In the genomic region with DNA sequence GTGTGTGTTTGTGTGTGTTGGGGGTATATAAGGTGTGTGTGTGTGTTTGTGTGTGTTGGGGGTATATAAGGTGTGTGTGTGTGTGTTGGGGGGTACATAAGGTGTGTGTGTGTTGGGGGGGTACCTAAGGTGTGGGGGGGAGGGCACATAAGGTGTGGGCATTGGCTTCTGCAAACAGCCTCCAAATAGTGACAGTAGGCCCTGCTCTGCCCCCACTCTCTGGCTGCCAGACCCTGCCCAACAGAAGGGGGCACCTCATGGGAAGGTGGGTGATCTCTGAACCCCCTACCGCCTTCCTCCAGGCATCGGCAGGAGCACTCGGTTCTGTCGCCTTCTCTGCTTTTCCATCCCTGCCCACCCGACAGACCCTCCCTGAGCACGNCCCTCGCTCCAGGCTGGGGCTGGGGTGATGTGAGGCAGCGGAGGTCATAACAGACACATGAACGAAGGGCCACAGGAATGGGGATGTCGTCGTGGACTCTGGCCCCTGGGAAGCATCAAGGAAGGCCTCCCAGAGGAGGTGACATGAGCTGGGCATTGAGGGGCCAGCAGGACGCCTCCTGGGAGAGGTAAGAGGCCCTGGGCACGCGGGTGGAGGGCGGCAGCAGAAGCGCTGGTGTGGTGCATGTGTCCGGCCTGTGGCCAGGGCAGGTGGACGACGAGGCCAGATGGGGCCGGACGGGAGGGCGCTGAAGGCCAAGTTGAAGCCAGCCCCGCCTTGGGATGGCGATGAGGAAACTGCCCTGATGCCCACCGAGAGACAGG, we compare ENCODE assay signal across 8 cellular contexts. TPM values are rescaled to one million over a fixed set of nuclear protein-coding genes. Genes with fewer than 3 reads are reported as not detected.
DNase-seq lines count a peak whose midpoint lies in the region; ATAC-seq, FAIRE-seq and TF ChIP-seq lines count a peak whose summit lies in the region.

No MANE protein-coding gene starts in this region.

- TF ChIP-seq CTCF in DOHH2 (IDR thresholded peaks at IDR 0.05; ENCODE audit: low read depth, low read length, poor library complexity, severe bottlenecking): no peak

- H4K20me1 ChIP-seq in DOHH2 (ENCODE audit: control insufficient read depth, insufficient read depth, low read depth, low read length): no peaks in the 10 kb centered on the region

- peaks cover 5% of the 10 kb centered on the region for H3K4me1 Mint-ChIP-seq in activated naive CD8-positive, alpha-beta T cell treated with anti-CD3 and anti-CD28 coated beads, Interleukin-2, amount 10 ng/mL, durations not matched to agents 7 days and 5 days
- peaks cover 10% of the 10 kb centered on the region for H3K4me1 Mint-ChIP-seq in stimulated activated effector memory CD8-positive, alpha-beta T cell treated with anti-CD3 and anti-CD28 coated beads, Interleukin-12 subunit alpha, Interleukin-12 subunit beta, amount 100 ng/mL, for 72 hours

- peaks cover 3% of the 10 kb centered on the region; the same call in 1 of the 2 replicates for H3K9me3 ChIP-seq in DOHH2 (ENCODE audit: control insufficient read depth, insufficient read depth, low read length)
- H3K9me3 ChIP-seq in iPS-18a (ENCODE audit: control insufficient read depth, low read depth, low read length): no peaks in the 10 kb centered on the region

- H3F3A ChIP-seq in DOHH2 (ENCODE audit: control insufficient read depth, insufficient read depth): peaks cover 3% of the 10 kb centered on the region; the same call in 1 of the 2 replicates

- FAIRE-seq in HTR-8/SVneo (lab: Jason Lieb, UNC): no peak

- H3K4me1 ChIP-seq in DOHH2 (ENCODE audit: control insufficient read depth, low read length): peaks cover 9% of the 10 kb centered on the region
- H3K4me1 ChIP-seq in iPS-18a (ENCODE audit: control insufficient read depth, low read depth, low read length): peaks cover 4% of the 10 kb centered on the region

- H3K9me3 Mint-ChIP-seq in activated naive CD8-positive, alpha-beta T cell treated with anti-CD3 and anti-CD28 coated beads, Interleukin-2, amount 10 ng/mL, durations not matched to agents 7 days and 5 days: no peaks in the 10 kb centered on the region
- H3K9me3 Mint-ChIP-seq in stimulated activated effector memory CD8-positive, alpha-beta T cell treated with anti-CD3 and anti-CD28 coated beads, Interleukin-12 subunit alpha, Interleukin-12 subunit beta, amount 100 ng/mL, for 72 hours: no peaks in the 10 kb centered on the region

- ATAC-seq in activated naive CD8-positive, alpha-beta T cell treated with anti-CD3 and anti-CD28 coated beads, Interleukin-2, amount 10 ng/mL, durations not matched to agents 7 days and 5 days (ENCODE audit: low read depth): peak; percentile 64
- ATAC-seq in stimulated activated effector memory CD8-positive, alpha-beta T cell treated with anti-CD3 and anti-CD28 coated beads, Interleukin-12 subunit alpha, Interleukin-12 subunit beta, amount 100 ng/mL, for 72 hours: peak; percentile 68
- ATAC-seq in HG03039 (IDR thresholded peaks at IDR 0.05; ENCODE audit: unreplicated experiment): no peak

- DNase-seq in HTR-8/SVneo (ENCODE audit: insufficient read length, low spot score) (peak; percentile 61), NCI-H2171 (lab: John Stamatoyannopoulos, UW) (no peak), DMS 273 treated with DMSO at 0.1 percent for 48 hours (lab: John Stamatoyannopoulos, UW) (no peak)
- no peak for DNase-seq in activated naive CD8-positive, alpha-beta T cell treated with anti-CD3 and anti-CD28 coated beads, Interleukin-2, amount 10 ng/mL, durations not matched to agents 7 days and 5 days
- DNase-seq in stimulated activated effector memory CD8-positive, alpha-beta T cell treated with anti-CD3 and anti-CD28 coated beads, Interleukin-12 subunit alpha, Interleukin-12 subunit beta, amount 100 ng/mL, for 72 hours (ENCODE audit: low spot score in 2 of 2): peak; percentile 14 to 74

- H3K27me3 Mint-ChIP-seq in activated naive CD8-positive, alpha-beta T cell treated with anti-CD3 and anti-CD28 coated beads, Interleukin-2, amount 10 ng/mL, durations not matched to agents 7 days and 5 days: peaks cover 10% of the 10 kb centered on the region

- no peaks in the 10 kb centered on the region for H3K9me2 ChIP-seq in DOHH2 (replicated peaks; ENCODE audit: control insufficient read depth, low read length)

- H3K4me3 ChIP-seq in DOHH2 (ENCODE audit: low read length): no peak overlapping the region
- peak overlapping the region; percentile 58 for H3K4me3 ChIP-seq in iPS-18a (ENCODE audit: low read length)

- no peaks in the 10 kb centered on the region for H3K27me3 ChIP-seq in DOHH2 (ENCODE audit: control insufficient read depth, low read length)
- H3K27me3 ChIP-seq in iPS-18a (ENCODE audit: control insufficient read depth, insufficient read depth, low read length): peaks cover 29% of the 10 kb centered on the region

- peak overlapping the region; percentile 95 for H3K27ac Mint-ChIP-seq in activated naive CD8-positive, alpha-beta T cell treated with anti-CD3 and anti-CD28 coated beads, Interleukin-2, amount 10 ng/mL, durations not matched to agents 7 days and 5 days
- peak overlapping the region; percentile 93 for H3K27ac Mint-ChIP-seq in stimulated activated effector memory CD8-positive, alpha-beta T cell treated with anti-CD3 and anti-CD28 coated beads, Interleukin-12 subunit alpha, Interleukin-12 subunit beta, amount 100 ng/mL, for 72 hours

- H3K4me3 Mint-ChIP-seq in activated naive CD8-positive, alpha-beta T cell treated with anti-CD3 and anti-CD28 coated beads, Interleukin-2, amount 10 ng/mL, durations not matched to agents 7 days and 5 days: peak overlapping the region; percentile 99
- H3K4me3 Mint-ChIP-seq in stimulated activated effector memory CD8-positive, alpha-beta T cell treated with anti-CD3 and anti-CD28 coated beads, Interleukin-12 subunit alpha, Interleukin-12 subunit beta, amount 100 ng/mL, for 72 hours: peak overlapping the region; percentile 89

- H3K9ac ChIP-seq in iPS-18a (ENCODE audit: low read length): no peak overlapping the region

- no peaks in the 10 kb centered on the region for H3K36me3 ChIP-seq in DOHH2 (ENCODE audit: control insufficient read depth, low read length)
- H3K36me3 ChIP-seq in iPS-18a (ENCODE audit: control insufficient read depth, low read depth, low read length): no peaks in the 10 kb centered on the region

- no peak overlapping the region for H3K27ac ChIP-seq in DOHH2 (ENCODE audit: low read depth, low read length)
- H3K27ac ChIP-seq in iPS-18a (ENCODE audit: low read length): no peak overlapping the region

- POLR2A ChIA-PET in activated naive CD8-positive, alpha-beta T cell treated with anti-CD3 and anti-CD28 coated beads, Interleukin-2, amount 10 ng/mL, durations not matched to agents 7 days and 5 days (lab: Charles Lee): interaction anchor here (0.6 to 3.6 kb wide), 8 partner anchors 24 to 77 kb away, joined by 3 to 41 read pairs (median 4); no protein-coding TSS in a partner anchor

- H3K4me2 ChIP-seq in DOHH2 (ENCODE audit: low read length): peak overlapping the region; percentile 41; the same call in 1 of the 2 replicates

- H3K36me3 Mint-ChIP-seq in activated naive CD8-positive, alpha-beta T cell treated with anti-CD3 and anti-CD28 coated beads, Interleukin-2, amount 10 ng/mL, durations not matched to agents 7 days and 5 days: peaks cover 6% of the 10 kb centered on the region
- peaks cover 22% of the 10 kb centered on the region for H3K36me3 Mint-ChIP-seq in stimulated activated effector memory CD8-positive, alpha-beta T cell treated with anti-CD3 and anti-CD28 coated beads, Interleukin-12 subunit alpha, Interleukin-12 subunit beta, amount 100 ng/mL, for 72 hours

- H3K79me2 ChIP-seq in DOHH2 (ENCODE audit: control insufficient read depth, low read length): no peaks in the 10 kb centered on the region

RNA-seq across cellular contexts. Expression of gene RFLNB, which starts 43.4 kb away (rescaled TPM):
- total RNA-seq in activated naive CD8-positive, alpha-beta T cell treated with anti-CD3 and anti-CD28 coated beads, Interleukin-2, amount 10 ng/mL, durations not matched to agents 7 days and 5 days: 100 to 1,000 TPM; 116 to 124 TPM

Comparison
In these comparisons a context has a peak if more than half of its experiments do, and no peak if none do; other contexts are left out.
1. DNase-seq: peak in HTR-8/SVneo (single experiment) and stimulated activated effector memory CD8-positive, alpha-beta T cell treated with anti-CD3 and anti-CD28 coated beads, Interleukin-12 subunit alpha, Interleukin-12 subunit beta, amount 100 ng/mL, for 72 hours (2 of 2); none in activated naive CD8-positive, alpha-beta T cell treated with anti-CD3 and anti-CD28 coated beads, Interleukin-2, amount 10 ng/mL, durations not matched to agents 7 days and 5 days (single experiment), NCI-H2171 (single experiment) and DMS 273 treated with DMSO at 0.1 percent for 48 hours (single experiment).